In the genomic region with DNA sequence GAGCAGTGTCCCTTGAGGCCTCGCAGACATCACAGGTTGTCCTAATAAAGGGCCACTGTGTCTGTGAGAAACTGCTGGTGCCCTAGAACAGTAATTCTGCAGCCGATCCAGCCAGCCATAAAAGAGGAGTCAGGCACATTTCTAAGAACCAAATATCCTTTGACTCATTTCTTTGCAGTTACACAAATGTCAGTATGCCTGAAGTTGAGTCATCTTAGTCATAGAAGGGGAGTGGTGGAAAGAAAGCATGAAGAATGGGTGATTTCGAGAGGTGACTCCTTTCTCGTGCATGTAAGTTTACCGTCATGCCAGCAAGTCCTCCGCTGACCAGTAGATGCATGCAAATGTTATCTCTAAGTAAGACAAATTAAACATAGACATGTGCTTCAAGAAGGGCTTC, we compare ENCODE assay signal across 12 cellular contexts.
DNase-seq lines count a peak whose midpoint lies in the region; ATAC-seq and TF ChIP-seq lines count a peak whose summit lies in the region.
"Had no signal": no experiment of that assay in that cellular context is flagged by ENCODE, and none has a peak within 500 bp of the region (broad histone marks: within the 10 kb centered on the region; RNA-seq: fewer than 3 reads in every experiment).

No MANE protein-coding gene starts in this region.

- H3K4me2 ChIP-seq in mesenchymal stem cell (ENCODE audit: low read length, poor library complexity, severe bottlenecking): no peak overlapping the region

- no peak overlapping the region for H2BK5ac ChIP-seq in mesenchymal stem cell (ENCODE audit: low read depth, low read length, poor library complexity, severe bottlenecking)

- DNase-seq in ELR (ENCODE audit: low read depth) (peak; percentile 86), M059J (ENCODE audit: low read depth) (peak; percentile 85), astrocyte of the cerebellum (ENCODE audit: low read depth) (peak; percentile 49), mesenchymal stem cell (peak; percentile 85), activated gamma-delta T cell treated with Interleukin-2 at 50 U/mL for 16 hours (no peak)
- DNase-seq in stimulated activated CD4-positive, alpha-beta T cell treated with anti-CD3 and anti-CD28 coated beads, Interleukin-4, amount 100 ng/mL, for 1 hour: no peak
- DNase-seq: foreskin melanocyte, left ventricle myocardium superior, NCI-H526 had no signal

- H3K79me1 ChIP-seq in mesenchymal stem cell (replicated peaks; ENCODE audit: low read length, poor library complexity, severe bottlenecking): no peaks in the 10 kb centered on the region

- no peaks in the 10 kb centered on the region for H3K36me3 ChIP-seq in mesenchymal stem cell (ENCODE audit: control insufficient read depth in 1 of 2, insufficient read depth in 2 of 2, low read depth in 1 of 2, low read length in 2 of 2)
- H3K36me3 ChIP-seq: prostate gland had no signal

- H3K18ac ChIP-seq in mesenchymal stem cell (ENCODE audit: low read depth in 1 of 2, low read length in 2 of 2): no peak overlapping the region

- no peaks in the 10 kb centered on the region for H3K27me3 ChIP-seq in mesenchymal stem cell (ENCODE audit: control insufficient read depth in 1 of 2, insufficient read depth in 1 of 2, low read length in 2 of 2)

- no peak overlapping the region for H2AFZ ChIP-seq in mesenchymal stem cell (ENCODE audit: low read depth, low read length)

- no peak overlapping the region for H3K9ac ChIP-seq in mesenchymal stem cell (ENCODE audit: low read length)

- H2BK120ac ChIP-seq in mesenchymal stem cell (ENCODE audit: low read depth, low read length): no peak overlapping the region

- in situ Hi-C loops in astrocyte of the cerebellum (cut with HindIII; ENCODE audit: low sequenced_read_pairs): no loop called here

- no peak for TF ChIP-seq CTCF in astrocyte of the cerebellum (IDR thresholded peaks at IDR 0.05; ENCODE audit: low read depth, low read length, missing control alignments)

- H3K14ac ChIP-seq in mesenchymal stem cell (ENCODE audit: low read length in 2 of 2): no peak overlapping the region

- H3K4me3 ChIP-seq in astrocyte of the cerebellum (ENCODE audit: low read depth, low read length) (no peak overlapping the region), mesenchymal stem cell (ENCODE audit: insufficient read depth in 1 of 2, low read depth in 1 of 2, low read length in 2 of 2) (no peak overlapping the region)
- H3K4me3 ChIP-seq: prostate gland had no signal

- no peak overlapping the region for H3K23ac ChIP-seq in mesenchymal stem cell (ENCODE audit: low read length in 2 of 2)

- no peak overlapping the region for H4K91ac ChIP-seq in mesenchymal stem cell (ENCODE audit: low read length)

- no peak overlapping the region for H4K8ac ChIP-seq in mesenchymal stem cell (ENCODE audit: low read length)

- 73% methylated on average over 3 of the region's 6 CpGs for WGBS in mesenchymal stem cell

- no peak for ATAC-seq in GM21526 (IDR thresholded peaks at IDR 0.05; ENCODE audit: low FRiP score, unreplicated experiment)
- ATAC-seq: HCT116, left ventricle myocardium superior had no signal

- H3K4ac ChIP-seq in mesenchymal stem cell (ENCODE audit: low read depth in 1 of 2, low read length in 2 of 2): no peak overlapping the region

- H3K27ac ChIP-seq in mesenchymal stem cell (ENCODE audit: low read length, poor library complexity, severe bottlenecking): no peak overlapping the region
- H3K27ac ChIP-seq: prostate gland had no signal

- no peak overlapping the region for H2BK12ac ChIP-seq in mesenchymal stem cell (ENCODE audit: low read length in 2 of 2)

- H3K9me3 ChIP-seq in mesenchymal stem cell (ENCODE audit: control insufficient read depth, low read length): no peaks in the 10 kb centered on the region
- H3K9me3 ChIP-seq: prostate gland had no signal

- no peak overlapping the region for H2BK15ac ChIP-seq in mesenchymal stem cell (ENCODE audit: low read depth, poor library complexity, severe bottlenecking)

- H3K4me1 ChIP-seq in mesenchymal stem cell (ENCODE audit: control insufficient read depth, insufficient read depth, low read depth, low read length): no peaks in the 10 kb centered on the region
- H3K4me1 ChIP-seq: prostate gland had no signal

- no peak overlapping the region for H2AK5ac ChIP-seq in mesenchymal stem cell (ENCODE audit: low read length, severe bottlenecking)

Comparison
In these comparisons a context has a peak if more than half of its experiments do, and no peak if none do; other contexts are left out.
1. DNase-seq: peak in ELR (single experiment), M059J (single experiment), astrocyte of the cerebellum (single experiment) and mesenchymal stem cell (single experiment); none in activated gamma-delta T cell treated with Interleukin-2 at 50 U/mL for 16 hours (single experiment) and stimulated activated CD4-positive, alpha-beta T cell treated with anti-CD3 and anti-CD28 coated beads, Interleukin-4, amount 100 ng/mL, for 1 hour (single experiment).